Comparison of ENCODE assay signal across 36 cellular contexts in the genomic region with DNA sequence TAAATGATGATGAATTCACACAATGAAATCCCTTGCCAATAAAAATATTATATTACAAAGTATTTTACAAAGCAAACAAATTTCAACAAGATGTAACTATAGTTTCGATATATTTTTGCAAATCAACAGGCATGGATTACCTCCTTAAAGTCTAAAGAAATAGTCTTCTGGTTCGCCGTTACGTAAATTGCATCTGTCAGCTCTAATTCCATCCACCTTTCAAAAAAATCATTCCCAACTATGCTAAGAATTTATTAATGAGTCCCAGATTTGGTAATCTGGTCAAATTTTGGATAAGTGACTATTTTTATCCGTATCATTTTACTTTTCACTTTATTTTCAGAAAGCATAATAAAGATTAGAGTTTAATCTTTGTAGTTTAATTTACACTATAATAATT.
"Had no signal": no experiment of that assay in that cellular context is flagged by ENCODE, and none has a peak within 500 bp of the region (broad histone marks: within the 10 kb centered on the region; RNA-seq: fewer than 3 reads in every experiment).

No MANE protein-coding gene starts in this region.

- H3K27ac Mint-ChIP-seq: activated B cell treated with CpG ODN at 0.5 μM for 24 hours; activated CD4-positive, alpha-beta memory T cell treated with anti-CD3 and anti-CD28 coated beads for 36 hours; activated CD4-positive, alpha-beta T cell treated with anti-CD3 and anti-CD28 coated beads, Interleukin-2, amount 10 ng/mL, durations not matched to agents 24 days and 14 days; activated CD8-positive, alpha-beta T cell treated with anti-CD3 and anti-CD28 coated beads for 36 hours; activated naive CD4-positive, alpha-beta T cell treated with anti-CD3 and anti-CD28 coated beads for 36 hours; activated naive CD4-positive, alpha-beta T cell treated with anti-CD3 and anti-CD28 coated beads, Interleukin-2, amount 50 U/mL, for 72 hours; activated naive CD8-positive, alpha-beta T cell treated with anti-CD3 and anti-CD28 coated beads for 36 hours; activated T-cell treated with anti-CD3 and anti-CD28 coated beads, Interleukin-2, amount 50 U/mL, for 72 hours; activated T-helper 1 cell treated with anti-CD3 and anti-CD28 coated beads, Interleukin-12 subunit alpha, Interleukin-12 subunit beta, Interleukin-2, Interleukin-4 antibody, amounts not matched to agents 30 ng/mL and 10 ng/mL and 1 ng/mL, durations not matched to agents 14 hours and 24 hours and 36 hours; activated T-helper 17 cell treated with anti-CD3 and anti-CD28 coated beads, Interleukin-2, amount 50 U/mL, for 72 hours; T-helper 1 cell treated with Interleukin-12 subunit alpha and Interleukin-12 subunit beta and Interleukin-4 antibody, amounts not matched to agents 30 μg/mL and 1 μg/mL, for 36 hours; T-helper 2 cell treated with Interferon-gamma antibody and Interleukin-4, amounts not matched to agents 5 μg/mL and 100 μg/mL, for 36 hours had no signal

- H3K4me3 ChIP-seq: adrenal gland, body of pancreas, breast epithelium had no signal

- H3K9me3 ChIP-seq: adrenal gland, body of pancreas, breast epithelium had no signal

- DNase-seq: activated B cell treated with CpG ODN at 0.5 μM for 24 hours; activated CD4-positive, alpha-beta memory T cell treated with anti-CD3 and anti-CD28 coated beads for 36 hours; activated CD4-positive, alpha-beta T cell treated with anti-CD3 and anti-CD28 coated beads for 4 hours; activated CD4-positive, alpha-beta T cell treated with anti-CD3 and anti-CD28 coated beads, Interleukin-2, amount 10 ng/mL, durations not matched to agents 24 days and 14 days; activated CD4-positive, alpha-beta T cell treated with anti-CD3 and anti-CD28 coated beads, Interleukin-2, amount 50 U/mL, for 1 hour; activated CD4-positive, alpha-beta T cell treated with anti-CD3 and anti-CD28 coated beads, Interleukin-2, amount 50 U/mL, for 4 hours; activated CD4-positive, CD25-positive, alpha-beta regulatory T cell treated with anti-CD3 and anti-CD28 coated beads, Interleukin-2, amount 50 U/mL, for 72 hours; activated CD8-positive, alpha-beta memory T cell treated with anti-CD3 and anti-CD28 coated beads, Interleukin-2, amount 50 U/mL, for 4 hours; activated CD8-positive, alpha-beta T cell treated with anti-CD3 and anti-CD28 coated beads for 36 hours; activated effector memory CD4-positive, alpha-beta T cell treated with anti-CD3 and anti-CD28 coated beads, Interleukin-2, amount 50 U/mL, for 16 hours; activated gamma-delta T cell treated with Interleukin-2 at 50 U/mL for 16 hours; activated naive CD4-positive, alpha-beta T cell; activated naive CD4-positive, alpha-beta T cell treated with anti-CD3 and anti-CD28 coated beads for 36 hours; activated naive CD4-positive, alpha-beta T cell treated with anti-CD3 and anti-CD28 coated beads, Interleukin-2, amount 50 U/mL, for 16 hours; activated naive CD8-positive, alpha-beta T cell treated with anti-CD3 and anti-CD28 coated beads for 36 hours; activated T-cell treated with anti-CD3 and anti-CD28 coated beads for 4 hours; activated T-cell treated with anti-CD3 and anti-CD28 coated beads, Interleukin-2, amount 50 U/mL, for 1 hour; activated T-cell treated with anti-CD3 and anti-CD28 coated beads, Interleukin-2, amount 50 U/mL, for 4 hours; activated T-cell treated with anti-CD3 and anti-CD28 coated beads, Interleukin-2, amount 50 U/mL, for 72 hours; adrenal gland; amniotic stem cell; aorta; body of pancreas; brain microvascular endothelial cell; central memory CD4-positive, alpha-beta T cell; T-helper 2 cell; T-helper 9 cell had no signal

- H3K27me3 Mint-ChIP-seq: activated B cell treated with CpG ODN at 0.5 μM for 24 hours; activated CD4-positive, alpha-beta memory T cell treated with anti-CD3 and anti-CD28 coated beads for 36 hours; activated CD4-positive, alpha-beta T cell treated with anti-CD3 and anti-CD28 coated beads, Interleukin-2, amount 10 ng/mL, durations not matched to agents 24 days and 14 days; activated CD8-positive, alpha-beta T cell treated with anti-CD3 and anti-CD28 coated beads for 36 hours; activated naive CD8-positive, alpha-beta T cell treated with anti-CD3 and anti-CD28 coated beads for 36 hours; activated T-helper 17 cell treated with anti-CD3 and anti-CD28 coated beads, Interleukin-2, amount 50 U/mL, for 72 hours had no signal

- ATAC-seq: activated CD8-positive, alpha-beta T cell treated with anti-CD3 and anti-CD28 coated beads for 36 hours; activated naive CD4-positive, alpha-beta T cell treated with anti-CD3 and anti-CD28 coated beads, Interleukin-2, amount 50 U/mL, for 72 hours; activated T-cell treated with anti-CD3 and anti-CD28 coated beads, Interleukin-2, amount 50 U/mL, for 4 hours; activated T-cell treated with anti-CD3 and anti-CD28 coated beads, Interleukin-2, amount 50 U/mL, for 72 hours; activated T-helper 17 cell treated with anti-CD3 and anti-CD28 coated beads, Interleukin-2, amount 50 U/mL, for 72 hours; body of pancreas had no signal

- H3K36me3 ChIP-seq: adrenal gland, brain microvascular endothelial cell, breast epithelium had no signal

- H3K4me3 Mint-ChIP-seq: activated B cell treated with CpG ODN at 0.5 μM for 24 hours; activated CD4-positive, alpha-beta memory T cell treated with anti-CD3 and anti-CD28 coated beads for 36 hours; activated CD4-positive, alpha-beta T cell treated with anti-CD3 and anti-CD28 coated beads, Interleukin-2, amount 10 ng/mL, durations not matched to agents 24 days and 14 days; activated CD8-positive, alpha-beta T cell treated with anti-CD3 and anti-CD28 coated beads for 36 hours; activated naive CD4-positive, alpha-beta T cell treated with anti-CD3 and anti-CD28 coated beads for 36 hours; activated naive CD8-positive, alpha-beta T cell treated with anti-CD3 and anti-CD28 coated beads for 36 hours; activated T-cell treated with anti-CD3 and anti-CD28 coated beads, Interleukin-2, amount 50 U/mL, for 4 hours; activated T-cell treated with anti-CD3 and anti-CD28 coated beads, Interleukin-2, amount 50 U/mL, for 72 hours; activated T-helper 1 cell treated with anti-CD3 and anti-CD28 coated beads, Interleukin-12 subunit alpha, Interleukin-12 subunit beta, Interleukin-2, Interleukin-4 antibody, amounts not matched to agents 30 ng/mL and 10 ng/mL and 1 ng/mL, durations not matched to agents 14 hours and 24 hours and 36 hours; activated T-helper 17 cell treated with anti-CD3 and anti-CD28 coated beads, Interleukin-2, amount 50 U/mL, for 72 hours; T-helper 1 cell treated with Interleukin-12 subunit alpha and Interleukin-12 subunit beta and Interleukin-4 antibody, amounts not matched to agents 30 μg/mL and 1 μg/mL, for 36 hours; T-helper 2 cell treated with Interferon-gamma antibody and Interleukin-4, amounts not matched to agents 5 μg/mL and 100 μg/mL, for 36 hours had no signal

- H3K27me3 ChIP-seq: adrenal gland, body of pancreas, brain microvascular endothelial cell, breast epithelium had no signal

- H3K36me3 Mint-ChIP-seq: activated CD4-positive, alpha-beta memory T cell treated with anti-CD3 and anti-CD28 coated beads for 36 hours; activated naive CD4-positive, alpha-beta T cell treated with anti-CD3 and anti-CD28 coated beads, Interleukin-2, amount 50 U/mL, for 72 hours; activated naive CD8-positive, alpha-beta T cell treated with anti-CD3 and anti-CD28 coated beads for 36 hours had no signal

- H3K27ac ChIP-seq: adrenal gland, body of pancreas, brain microvascular endothelial cell, breast epithelium, VCaP had no signal

- FAIRE-seq: astrocyte, TTC549 had no signal

- H3K9me3 Mint-ChIP-seq: activated CD4-positive, alpha-beta T cell treated with anti-CD3 and anti-CD28 coated beads, Interleukin-2, amount 10 ng/mL, durations not matched to agents 24 days and 14 days; activated T-helper 1 cell treated with anti-CD3 and anti-CD28 coated beads, Interleukin-12 subunit alpha, Interleukin-12 subunit beta, Interleukin-2, Interleukin-4 antibody, amounts not matched to agents 30 ng/mL and 10 ng/mL and 1 ng/mL, durations not matched to agents 14 hours and 24 hours and 36 hours had no signal

- H3K4me1 ChIP-seq: adrenal gland, body of pancreas, breast epithelium had no signal

- H3K4me1 Mint-ChIP-seq: activated B cell treated with CpG ODN at 0.5 μM for 24 hours; activated CD4-positive, alpha-beta T cell treated with anti-CD3 and anti-CD28 coated beads, Interleukin-2, amount 10 ng/mL, durations not matched to agents 24 days and 14 days; activated naive CD8-positive, alpha-beta T cell treated with anti-CD3 and anti-CD28 coated beads for 36 hours; activated T-helper 17 cell treated with anti-CD3 and anti-CD28 coated beads, Interleukin-2, amount 50 U/mL, for 72 hours had no signal
